ENCODE assay signal across 1 cellular context in the genomic region with DNA sequence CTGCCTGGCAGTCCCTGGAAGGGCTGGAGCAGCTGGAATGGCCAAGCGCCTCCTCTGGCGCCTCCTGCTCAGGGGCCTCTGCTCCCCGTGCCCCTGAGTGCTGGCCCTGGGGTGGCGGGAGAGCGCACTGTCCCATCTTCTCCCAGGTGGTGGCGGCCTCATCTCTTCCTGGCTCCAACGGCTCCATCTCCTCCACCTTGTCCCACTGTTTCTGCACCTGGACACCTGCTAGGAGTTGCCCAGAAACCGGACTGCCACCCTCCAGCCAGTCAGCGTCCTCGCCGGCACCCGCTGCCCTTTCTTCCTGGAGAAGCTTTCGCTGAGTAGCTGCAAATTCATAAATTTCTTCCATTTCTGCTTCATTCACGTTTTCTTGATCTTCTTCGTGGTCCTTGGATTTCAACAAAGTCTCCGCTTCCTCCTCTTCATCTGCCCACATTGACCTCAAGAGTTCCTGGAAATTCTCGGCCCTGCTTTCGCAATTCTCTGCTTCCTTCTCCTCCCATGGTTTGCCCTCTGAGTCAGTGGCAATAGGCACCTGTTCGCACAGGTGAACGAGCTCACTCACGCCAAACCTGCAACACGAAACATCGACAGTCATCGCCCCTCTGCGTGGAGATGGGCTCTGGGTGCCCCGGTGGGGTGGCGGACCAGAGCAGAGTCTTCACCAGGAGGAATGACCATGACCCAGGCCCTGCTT.
TF ChIP-seq lines count a peak whose summit lies in the region.

No MANE protein-coding gene starts in this region.

TF ChIP-seq in K562, 482 proteins besides CTCF, POLR2A, EP300 and RAD21:
- TF ChIP-seq BRD4 (IDR thresholded peaks at IDR 0.05) (no peak), CEBPB (tag; IDR thresholded peaks at IDR 0.05) (peak; percentile 43; the same call in 1 of the 2 replicates), JUNB (CRISPR knock-in tag; conservative IDR thresholded peaks at IDR 0.05) (no peak), STAT5A (IDR thresholded peaks at IDR 0.05; ENCODE audit: borderline replicate concordance, low read length) (no peak), HDAC3 (IDR thresholded peaks at IDR 0.05; ENCODE audit: borderline replicate concordance, partially characterized antibody) (no peak), ILF3 (IDR thresholded peaks at IDR 0.05; ENCODE audit: borderline replicate concordance) (no peak), ZNF586 (CRISPR knock-in tag; conservative IDR thresholded peaks at IDR 0.05) (no peak), BCL6 (CRISPR knock-in tag; IDR thresholded peaks at IDR 0.05) (no peak), MCM5 (IDR thresholded peaks at IDR 0.05; ENCODE audit: low read depth) (no peak), ZNF121 (CRISPR knock-in tag; conservative IDR thresholded peaks at IDR 0.05) (no peak), PCBP1 (IDR thresholded peaks at IDR 0.05; ENCODE audit: low read depth, low read length, poor library complexity, severe bottlenecking) (no peak), SIRT6 (IDR thresholded peaks at IDR 0.05; ENCODE audit: low read depth, low read length) (no peak), GABPA (tag; conservative IDR thresholded peaks at IDR 0.05; ENCODE audit: low read depth) (no peak)
- TF ChIP-seq, protein P1, sequence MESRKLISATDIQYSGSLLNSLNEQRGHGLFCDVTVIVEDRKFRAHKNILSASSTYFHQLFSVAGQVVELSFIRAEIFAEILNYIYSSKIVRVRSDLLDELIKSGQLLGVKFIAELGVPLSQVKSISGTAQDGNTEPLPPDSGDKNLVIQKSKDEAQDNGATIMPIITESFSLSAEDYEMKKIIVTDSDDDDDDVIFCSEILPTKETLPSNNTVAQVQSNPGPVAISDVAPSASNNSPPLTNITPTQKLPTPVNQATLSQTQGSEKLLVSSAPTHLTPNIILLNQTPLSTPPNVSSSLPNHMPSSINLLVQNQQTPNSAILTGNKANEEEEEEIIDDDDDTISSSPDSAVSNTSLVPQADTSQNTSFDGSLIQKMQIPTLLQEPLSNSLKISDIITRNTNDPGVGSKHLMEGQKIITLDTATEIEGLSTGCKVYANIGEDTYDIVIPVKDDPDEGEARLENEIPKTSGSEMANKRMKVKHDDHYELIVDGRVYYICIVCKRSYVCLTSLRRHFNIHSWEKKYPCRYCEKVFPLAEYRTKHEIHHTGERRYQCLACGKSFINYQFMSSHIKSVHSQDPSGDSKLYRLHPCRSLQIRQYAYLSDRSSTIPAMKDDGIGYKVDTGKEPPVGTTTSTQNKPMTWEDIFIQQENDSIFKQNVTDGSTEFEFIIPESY (CRISPR knock-in tag; IDR thresholded peaks at IDR 0.05) = peak; percentile 94
